Comparison of ENCODE assay signal across 1 cellular context in the genomic region with DNA sequence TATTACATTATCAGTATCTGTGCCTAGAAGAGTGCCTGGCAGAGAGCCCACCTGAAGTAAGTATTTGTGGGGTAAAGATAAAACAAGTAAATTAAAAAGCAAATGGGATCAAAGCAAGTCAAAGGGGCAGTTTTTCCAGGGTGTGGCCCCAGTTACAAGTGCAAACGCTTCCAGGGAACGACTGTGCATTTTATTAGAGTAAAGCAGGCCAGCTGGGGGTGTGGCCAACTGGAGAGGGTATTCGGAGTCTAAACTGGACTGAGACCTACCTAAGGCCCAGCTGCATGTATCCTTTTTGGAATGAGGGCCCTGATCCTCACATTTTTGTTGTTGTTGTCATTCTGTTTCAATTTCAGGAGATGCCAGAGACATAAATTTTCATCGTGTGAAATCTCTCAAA. TPM values are rescaled to one million over a fixed set of nuclear protein-coding genes. Genes with fewer than 3 reads are reported as not detected.
"Had no signal": no experiment of that assay in that cellular context is flagged by ENCODE, and none has a peak within 500 bp of the region (broad histone marks: within the 10 kb centered on the region; RNA-seq: fewer than 3 reads in every experiment).

No MANE protein-coding gene starts in this region.

RNA-seq across cellular contexts. Expression of gene SPIN2A, which starts 19.6 kb away (rescaled TPM):
- total RNA-seq: glomerular endothelial cell had no signal
